Comparison of ENCODE assay signal across 8 cellular contexts in the genomic region with DNA sequence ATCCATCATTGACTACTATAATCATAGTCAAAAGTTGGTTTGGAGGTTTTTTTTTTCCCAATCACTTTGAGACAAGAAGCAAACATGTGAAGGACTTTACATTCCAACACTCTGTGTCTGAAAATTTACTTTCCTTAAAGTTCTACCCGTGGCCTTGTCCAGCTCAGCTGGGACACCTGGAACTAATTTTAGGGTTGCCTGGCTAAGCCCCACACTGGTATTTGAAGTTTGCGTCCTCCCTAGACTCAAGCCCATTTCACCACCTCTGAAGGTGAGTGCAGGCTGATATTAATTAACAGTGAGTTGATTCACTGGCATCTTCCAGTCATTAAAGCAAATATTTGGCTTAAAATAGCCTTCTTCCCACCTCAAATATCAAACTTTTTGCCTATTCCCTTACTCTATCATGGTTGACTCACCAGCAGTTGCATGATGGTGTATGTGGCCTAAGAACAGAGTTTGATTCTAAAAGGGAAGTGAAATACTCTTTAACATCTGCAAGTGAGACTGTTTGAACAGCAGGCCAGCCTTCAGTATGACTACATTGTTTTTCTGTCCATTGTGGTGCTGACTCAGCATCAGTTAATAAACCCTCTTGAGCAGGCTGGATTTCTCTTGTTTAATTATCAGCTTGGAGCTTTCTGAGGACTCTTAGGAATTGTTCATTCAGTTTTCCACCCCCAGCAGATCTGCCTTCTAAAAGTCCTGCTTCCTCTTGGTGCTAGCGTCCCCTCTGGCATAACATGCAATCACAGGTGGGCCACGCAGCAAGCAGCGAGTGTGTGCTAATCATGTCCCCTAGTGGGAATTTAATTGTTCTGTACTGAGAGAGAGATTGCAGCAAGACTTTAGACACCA. TPM values are rescaled to one million over a fixed set of nuclear protein-coding genes. Genes with fewer than 3 reads are reported as not detected.
DNase-seq lines count a peak whose midpoint lies in the region; ATAC-seq and TF ChIP-seq lines count a peak whose summit lies in the region.

No MANE protein-coding gene starts in this region.

- H3K27ac Mint-ChIP-seq in GM23338 (no peak overlapping the region), progenitor cell of endocrine pancreas (peak overlapping the region; percentile 67)

- no peaks in the 10 kb centered on the region for H3K36me3 Mint-ChIP-seq in GM23338 (ENCODE audit: low read depth)
- H3K36me3 Mint-ChIP-seq in progenitor cell of endocrine pancreas (ENCODE audit: insufficient read depth), result no peaks in the 10 kb centered on the region

- TF ChIP-seq EP300 in Ishikawa (IDR thresholded peaks at IDR 0.05; ENCODE audit: borderline replicate concordance), result no peak

- DNase-seq in cardiac muscle cell (ENCODE audit: low read depth in 1 of 2, low spot score in 1 of 2) (peak; percentile 70 to 73), cardiac septum (ENCODE audit: low spot score) (no peak), GM23338 (ENCODE audit: low spot score) (peak; percentile 84), SJSA1 (ENCODE audit: low read depth in 1 of 2, low spot score in 2 of 2) (peak; percentile 56 to 60), progenitor cell of endocrine pancreas (ENCODE audit: low spot score, unreplicated experiment) (peak; percentile 33)
- no peak for DNase-seq in stimulated activated CD4-positive, alpha-beta T cell treated with anti-CD3 and anti-CD28 coated beads, Interleukin-15, amount 100 ng/mL, for 24 hours

- TF ChIP-seq RAD21 in Ishikawa (IDR thresholded peaks at IDR 0.05; ENCODE audit: low read depth), result peak; percentile 53

- no peaks in the 10 kb centered on the region for H3K9me3 Mint-ChIP-seq in GM23338
- no peaks in the 10 kb centered on the region for H3K9me3 Mint-ChIP-seq in progenitor cell of endocrine pancreas (ENCODE audit: low read depth)

- peak; percentile 65 for TF ChIP-seq CTCF in cardiac muscle cell (IDR thresholded peaks at IDR 0.05; ENCODE audit: low read depth, low read length)
- peak; percentile 87 to 97 for TF ChIP-seq CTCF in GM23338 (conservative IDR thresholded peaks at IDR 0.05; ENCODE audit: low read depth in 2 of 2)
- TF ChIP-seq CTCF in progenitor cell of endocrine pancreas (IDR thresholded peaks at IDR 0.05; ENCODE audit: unreplicated experiment), result peak; percentile 79

- H3K4me3 Mint-ChIP-seq in GM23338, result no peak overlapping the region
- peak overlapping the region; percentile 51 for H3K4me3 Mint-ChIP-seq in progenitor cell of endocrine pancreas (ENCODE audit: low read depth)

- H4K20me1 ChIP-seq in GM23338 (replicated peaks; ENCODE audit: insufficient read depth), result no peaks in the 10 kb centered on the region

- no peaks in the 10 kb centered on the region for H3K9me2 ChIP-seq in GM23338 (ENCODE audit: insufficient read depth)

- no peak overlapping the region for H3K27ac ChIP-seq in cardiac muscle cell
- H3K27ac ChIP-seq in GM23338 (ENCODE audit: low read depth), result no peak overlapping the region
- H3K27ac ChIP-seq in SJSA1, result peak overlapping the region; percentile 53

- H3K4me2 ChIP-seq in GM23338, result peak overlapping the region; percentile 79; the same call in 1 of the 2 replicates

- H3K4me3 ChIP-seq in cardiac muscle cell, result no peak overlapping the region
- peak overlapping the region; percentile 54; the same call in 1 of the 2 replicates for H3K4me3 ChIP-seq in GM23338
- H3K4me3 ChIP-seq in SJSA1, result no peak overlapping the region

- peaks cover 13% of the 10 kb centered on the region for H3K27me3 ChIP-seq in cardiac muscle cell
- peaks cover 35% of the 10 kb centered on the region for H3K27me3 ChIP-seq in GM23338 (ENCODE audit: insufficient read depth)
- no peaks in the 10 kb centered on the region for H3K27me3 ChIP-seq in SJSA1 (replicated peaks)

- intact Hi-C loops in cardiac septum (cut with DNase I), result no loop called here

- no peaks in the 10 kb centered on the region for H3K9me3 ChIP-seq in cardiac muscle cell (ENCODE audit: low read depth)
- H3K9me3 ChIP-seq in SJSA1 (replicated peaks), result no peaks in the 10 kb centered on the region

- H3K27me3 Mint-ChIP-seq in GM23338 (ENCODE audit: insufficient read depth, low read depth, poor library complexity) (peaks cover 31% of the 10 kb centered on the region), progenitor cell of endocrine pancreas (peaks cover 29% of the 10 kb centered on the region)

- H3K36me3 ChIP-seq in cardiac muscle cell (no peaks in the 10 kb centered on the region), GM23338 (ENCODE audit: insufficient read depth) (no peaks in the 10 kb centered on the region), SJSA1 (no peaks in the 10 kb centered on the region)

- no peak overlapping the region for H2AFZ ChIP-seq in GM23338

- ATAC-seq in GM23338, result peak; percentile 61
- peak; percentile 49 for ATAC-seq in esophagus mucosa

- no peaks in the 10 kb centered on the region for H3K79me2 ChIP-seq in GM23338 (replicated peaks; ENCODE audit: insufficient read depth)

- H3F3A ChIP-seq in GM23338 (replicated peaks; ENCODE audit: low read depth), result no peaks in the 10 kb centered on the region

- H3K4me1 ChIP-seq in cardiac muscle cell (ENCODE audit: low read depth) (peaks cover 9% of the 10 kb centered on the region), GM23338 (ENCODE audit: insufficient read depth) (peaks cover 25% of the 10 kb centered on the region), SJSA1 (replicated peaks) (peaks cover 59% of the 10 kb centered on the region)

- H3K4me1 Mint-ChIP-seq in GM23338 (peaks cover 36% of the 10 kb centered on the region), progenitor cell of endocrine pancreas (ENCODE audit: low read depth) (peaks cover 52% of the 10 kb centered on the region)

TF ChIP-seq in GM23338, 12 proteins besides CTCF, POLR2A, EP300 and RAD21:
- TF ChIP-seq, protein P1, sequence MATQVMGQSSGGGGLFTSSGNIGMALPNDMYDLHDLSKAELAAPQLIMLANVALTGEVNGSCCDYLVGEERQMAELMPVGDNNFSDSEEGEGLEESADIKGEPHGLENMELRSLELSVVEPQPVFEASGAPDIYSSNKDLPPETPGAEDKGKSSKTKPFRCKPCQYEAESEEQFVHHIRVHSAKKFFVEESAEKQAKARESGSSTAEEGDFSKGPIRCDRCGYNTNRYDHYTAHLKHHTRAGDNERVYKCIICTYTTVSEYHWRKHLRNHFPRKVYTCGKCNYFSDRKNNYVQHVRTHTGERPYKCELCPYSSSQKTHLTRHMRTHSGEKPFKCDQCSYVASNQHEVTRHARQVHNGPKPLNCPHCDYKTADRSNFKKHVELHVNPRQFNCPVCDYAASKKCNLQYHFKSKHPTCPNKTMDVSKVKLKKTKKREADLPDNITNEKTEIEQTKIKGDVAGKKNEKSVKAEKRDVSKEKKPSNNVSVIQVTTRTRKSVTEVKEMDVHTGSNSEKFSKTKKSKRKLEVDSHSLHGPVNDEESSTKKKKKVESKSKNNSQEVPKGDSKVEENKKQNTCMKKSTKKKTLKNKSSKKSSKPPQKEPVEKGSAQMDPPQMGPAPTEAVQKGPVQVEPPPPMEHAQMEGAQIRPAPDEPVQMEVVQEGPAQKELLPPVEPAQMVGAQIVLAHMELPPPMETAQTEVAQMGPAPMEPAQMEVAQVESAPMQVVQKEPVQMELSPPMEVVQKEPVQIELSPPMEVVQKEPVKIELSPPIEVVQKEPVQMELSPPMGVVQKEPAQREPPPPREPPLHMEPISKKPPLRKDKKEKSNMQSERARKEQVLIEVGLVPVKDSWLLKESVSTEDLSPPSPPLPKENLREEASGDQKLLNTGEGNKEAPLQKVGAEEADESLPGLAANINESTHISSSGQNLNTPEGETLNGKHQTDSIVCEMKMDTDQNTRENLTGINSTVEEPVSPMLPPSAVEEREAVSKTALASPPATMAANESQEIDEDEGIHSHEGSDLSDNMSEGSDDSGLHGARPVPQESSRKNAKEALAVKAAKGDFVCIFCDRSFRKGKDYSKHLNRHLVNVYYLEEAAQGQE (IDR thresholded peaks at IDR 0.05; ENCODE audit: unreplicated experiment), result no peak
- TF ChIP-seq CREB1 (CRISPR knock-in tag; IDR thresholded peaks at IDR 0.05; ENCODE audit: low read depth) (0 out of 2 replicates have a peak, but pooled peaks have one; percentile 44), ZNF331 (CRISPR knock-in tag; IDR thresholded peaks at IDR 0.05; ENCODE audit: low read depth) (no peak)
TF ChIP-seq in GM23338: peak in this region for 1.

TF ChIP-seq in Ishikawa, 13 proteins besides CTCF, POLR2A, EP300 and RAD21:
- TF ChIP-seq TAF1 (IDR thresholded peaks at IDR 0.05; ENCODE audit: low read depth), result no peak
- no peak for TF ChIP-seq EGR1 (IDR thresholded peaks at IDR 0.05)
- no peak for TF ChIP-seq CEBPB (IDR thresholded peaks at IDR 0.05)
- TF ChIP-seq ZBTB7A (IDR thresholded peaks at IDR 0.05; ENCODE audit: low read depth), result no peak
- no peak for TF ChIP-seq FOXM1 (IDR thresholded peaks at IDR 0.05; ENCODE audit: borderline replicate concordance, low read depth)
- TF ChIP-seq NFIC (IDR thresholded peaks at IDR 0.05), result no peak
- TF ChIP-seq TCF12 (IDR thresholded peaks at IDR 0.05; ENCODE audit: low read depth), result no peak

RNA-seq across cellular contexts. Expression of a gene that starts 1.8 kb away (rescaled TPM):
- total RNA-seq in cardiac muscle cell, result 0.56 and 2.4 TPM in 2 replicates
- polyA plus RNA-seq in cardiac muscle cell, result 0.67 and 2.9 TPM in 2 replicates
- 2.0 TPM for total RNA-seq in cardiac septum
- total RNA-seq in GM23338 (2014; rRNA removed; shearing (Covaris generic)), result 0.62 and 0.73 TPM in 2 replicates
- polyA plus RNA-seq in GM23338 (2016; fragmentation: Nextera tagmentation; extraction: Ambion mirVana), result 0.65 and 0.90 TPM in 2 replicates
- total RNA-seq in SJSA1 (2014; rRNA removed; shearing (Covaris generic)), result 0.84 and 1.3 TPM in 2 replicates
- total RNA-seq in esophagus mucosa, result 94.1 TPM
- total RNA-seq in progenitor cell of endocrine pancreas, result 4.3 and 8.9 TPM in 2 replicates

Comparison
In these comparisons a context has a peak if more than half of its experiments do, and no peak if none do; other contexts are left out.
1. DNase-seq: peak in cardiac muscle cell (2 of 2), GM23338 (single experiment), SJSA1 (2 of 2) and progenitor cell of endocrine pancreas (single experiment); none in cardiac septum (single experiment) and stimulated activated CD4-positive, alpha-beta T cell treated with anti-CD3 and anti-CD28 coated beads, Interleukin-15, amount 100 ng/mL, for 24 hours (single experiment).
2. Peak in every context shown above with its lines, with median percentiles within 50 percentile points of each other: CTCF ChIP-seq.